In the genomic region with DNA sequence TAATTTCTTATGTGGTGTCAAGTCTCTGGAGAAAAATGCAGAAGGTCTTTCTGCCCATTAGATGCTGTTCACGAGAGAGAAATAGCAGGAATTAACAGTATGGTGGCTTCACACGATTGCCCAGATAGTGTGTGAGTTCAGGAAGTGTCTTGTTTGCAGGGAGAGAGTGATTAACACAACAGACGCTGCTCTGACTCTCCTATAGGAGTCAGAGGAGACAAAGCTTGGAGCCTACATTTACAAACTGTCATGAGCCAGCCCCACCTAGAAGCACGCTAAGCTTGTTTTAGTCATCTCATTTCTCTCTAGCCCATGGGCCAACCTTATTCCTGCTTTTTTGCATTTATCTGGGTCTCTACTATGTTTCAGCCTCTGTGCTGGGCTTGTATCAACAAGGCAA, we compare ENCODE assay signal across 1 cellular context.
TF ChIP-seq lines count a peak whose summit lies in the region.

No MANE protein-coding gene starts in this region.

TF ChIP-seq in GM23338, 12 proteins besides CTCF, POLR2A, EP300 and RAD21:
- TF ChIP-seq, protein P1, sequence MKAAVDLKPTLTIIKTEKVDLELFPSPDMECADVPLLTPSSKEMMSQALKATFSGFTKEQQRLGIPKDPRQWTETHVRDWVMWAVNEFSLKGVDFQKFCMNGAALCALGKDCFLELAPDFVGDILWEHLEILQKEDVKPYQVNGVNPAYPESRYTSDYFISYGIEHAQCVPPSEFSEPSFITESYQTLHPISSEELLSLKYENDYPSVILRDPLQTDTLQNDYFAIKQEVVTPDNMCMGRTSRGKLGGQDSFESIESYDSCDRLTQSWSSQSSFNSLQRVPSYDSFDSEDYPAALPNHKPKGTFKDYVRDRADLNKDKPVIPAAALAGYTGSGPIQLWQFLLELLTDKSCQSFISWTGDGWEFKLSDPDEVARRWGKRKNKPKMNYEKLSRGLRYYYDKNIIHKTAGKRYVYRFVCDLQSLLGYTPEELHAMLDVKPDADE (IDR thresholded peaks at IDR 0.05) = no peak
- TF ChIP-seq ZNF331 (CRISPR knock-in tag; IDR thresholded peaks at IDR 0.05; ENCODE audit: low read depth) (no peak), EZH2 (IDR thresholded peaks at IDR 0.05; ENCODE audit: low read depth, unreplicated experiment) (no peak), STAT1 (IDR thresholded peaks at IDR 0.05; ENCODE audit: unreplicated experiment) (no peak)
